ENCODE assay signal across 1 cellular context in the genomic region with DNA sequence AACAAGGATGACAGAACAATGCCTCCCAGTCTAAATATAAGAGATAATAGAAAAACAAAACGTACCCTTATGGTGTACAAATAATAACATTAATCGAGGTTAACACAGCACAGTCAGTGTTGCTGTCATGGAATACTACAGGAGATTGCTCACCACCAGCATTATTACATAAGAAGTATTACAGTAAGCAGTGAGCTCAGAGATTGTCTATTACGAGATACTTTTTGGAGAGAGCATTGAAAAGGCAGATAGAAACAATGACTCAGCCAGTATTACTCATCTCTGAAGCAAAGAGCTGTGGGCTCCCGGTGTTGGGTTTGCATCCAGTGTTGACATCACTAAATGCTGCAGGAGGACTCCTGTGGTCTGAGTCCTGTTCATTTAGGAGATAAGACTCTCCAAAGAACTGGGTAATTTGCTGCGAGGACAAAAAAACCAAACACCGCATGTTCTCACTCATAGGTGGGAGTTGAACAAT.
TF ChIP-seq lines count a peak whose summit lies in the region.

No MANE protein-coding gene starts in this region.

TF ChIP-seq in HEK293, 187 proteins besides CTCF, POLR2A, EP300 and RAD21 (continued from another document):
- TF ChIP-seq, protein P1, sequence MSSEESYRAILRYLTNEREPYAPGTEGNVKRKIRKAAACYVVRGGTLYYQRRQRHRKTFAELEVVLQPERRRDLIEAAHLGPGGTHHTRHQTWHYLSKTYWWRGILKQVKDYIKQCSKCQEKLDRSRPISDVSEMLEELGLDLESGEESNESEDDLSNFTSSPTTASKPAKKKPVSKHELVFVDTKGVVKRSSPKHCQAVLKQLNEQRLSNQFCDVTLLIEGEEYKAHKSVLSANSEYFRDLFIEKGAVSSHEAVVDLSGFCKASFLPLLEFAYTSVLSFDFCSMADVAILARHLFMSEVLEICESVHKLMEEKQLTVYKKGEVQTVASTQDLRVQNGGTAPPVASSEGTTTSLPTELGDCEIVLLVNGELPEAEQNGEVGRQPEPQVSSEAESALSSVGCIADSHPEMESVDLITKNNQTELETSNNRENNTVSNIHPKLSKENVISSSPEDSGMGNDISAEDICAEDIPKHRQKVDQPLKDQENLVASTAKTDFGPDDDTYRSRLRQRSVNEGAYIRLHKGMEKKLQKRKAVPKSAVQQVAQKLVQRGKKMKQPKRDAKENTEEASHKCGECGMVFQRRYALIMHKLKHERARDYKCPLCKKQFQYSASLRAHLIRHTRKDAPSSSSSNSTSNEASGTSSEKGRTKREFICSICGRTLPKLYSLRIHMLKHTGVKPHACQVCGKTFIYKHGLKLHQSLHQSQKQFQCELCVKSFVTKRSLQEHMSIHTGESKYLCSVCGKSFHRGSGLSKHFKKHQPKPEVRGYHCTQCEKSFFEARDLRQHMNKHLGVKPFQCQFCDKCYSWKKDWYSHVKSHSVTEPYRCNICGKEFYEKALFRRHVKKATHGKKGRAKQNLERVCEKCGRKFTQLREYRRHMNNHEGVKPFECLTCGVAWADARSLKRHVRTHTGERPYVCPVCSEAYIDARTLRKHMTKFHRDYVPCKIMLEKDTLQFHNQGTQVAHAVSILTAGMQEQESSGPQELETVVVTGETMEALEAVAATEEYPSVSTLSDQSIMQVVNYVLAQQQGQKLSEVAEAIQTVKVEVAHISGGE (tag by site-specific recombination; conservative IDR thresholded peaks at IDR 0.05; ENCODE audit: low read depth), result no peak
- no peak for TF ChIP-seq ZNF623 (tag by site-specific recombination; IDR thresholded peaks at IDR 0.05)
- no peak for TF ChIP-seq ZNF768 (tag by site-specific recombination; IDR thresholded peaks at IDR 0.05)
- TF ChIP-seq, protein P2, sequence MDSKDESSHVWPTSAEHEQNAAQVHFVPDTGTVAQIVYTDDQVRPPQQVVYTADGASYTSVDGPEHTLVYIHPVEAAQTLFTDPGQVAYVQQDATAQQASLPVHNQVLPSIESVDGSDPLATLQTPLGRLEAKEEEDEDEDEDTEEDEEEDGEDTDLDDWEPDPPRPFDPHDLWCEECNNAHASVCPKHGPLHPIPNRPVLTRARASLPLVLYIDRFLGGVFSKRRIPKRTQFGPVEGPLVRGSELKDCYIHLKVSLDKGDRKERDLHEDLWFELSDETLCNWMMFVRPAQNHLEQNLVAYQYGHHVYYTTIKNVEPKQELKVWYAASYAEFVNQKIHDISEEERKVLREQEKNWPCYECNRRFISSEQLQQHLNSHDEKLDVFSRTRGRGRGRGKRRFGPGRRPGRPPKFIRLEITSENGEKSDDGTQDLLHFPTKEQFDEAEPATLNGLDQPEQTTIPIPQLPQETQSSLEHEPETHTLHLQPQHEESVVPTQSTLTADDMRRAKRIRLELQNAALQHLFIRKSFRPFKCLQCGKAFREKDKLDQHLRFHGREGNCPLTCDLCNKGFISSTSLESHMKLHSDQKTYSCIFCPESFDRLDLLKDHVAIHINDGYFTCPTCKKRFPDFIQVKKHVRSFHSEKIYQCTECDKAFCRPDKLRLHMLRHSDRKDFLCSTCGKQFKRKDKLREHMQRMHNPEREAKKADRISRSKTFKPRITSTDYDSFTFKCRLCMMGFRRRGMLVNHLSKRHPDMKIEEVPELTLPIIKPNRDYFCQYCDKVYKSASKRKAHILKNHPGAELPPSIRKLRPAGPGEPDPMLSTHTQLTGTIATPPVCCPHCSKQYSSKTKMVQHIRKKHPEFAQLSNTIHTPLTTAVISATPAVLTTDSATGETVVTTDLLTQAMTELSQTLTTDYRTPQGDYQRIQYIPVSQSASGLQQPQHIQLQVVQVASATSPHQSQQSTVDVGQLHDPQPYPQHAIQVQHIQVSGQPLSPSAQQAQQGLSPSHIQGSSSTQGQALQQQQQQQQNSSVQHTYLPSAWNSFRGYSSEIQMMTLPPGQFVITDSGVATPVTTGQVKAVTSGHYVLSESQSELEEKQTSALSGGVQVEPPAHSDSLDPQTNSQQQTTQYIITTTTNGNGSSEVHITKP (tag by site-specific recombination; IDR thresholded peaks at IDR 0.05), result peak; percentile 40; the same call in 1 of the 2 replicates
- peak; percentile 67 for TF ChIP-seq ZIC2 (tag by site-specific recombination; IDR thresholded peaks at IDR 0.05)
- no peak for TF ChIP-seq SP2 (tag by site-specific recombination; IDR thresholded peaks at IDR 0.05)
- TF ChIP-seq IKZF3 (tag by site-specific recombination; IDR thresholded peaks at IDR 0.05), result peak; percentile 96
- TF ChIP-seq, protein P3, sequence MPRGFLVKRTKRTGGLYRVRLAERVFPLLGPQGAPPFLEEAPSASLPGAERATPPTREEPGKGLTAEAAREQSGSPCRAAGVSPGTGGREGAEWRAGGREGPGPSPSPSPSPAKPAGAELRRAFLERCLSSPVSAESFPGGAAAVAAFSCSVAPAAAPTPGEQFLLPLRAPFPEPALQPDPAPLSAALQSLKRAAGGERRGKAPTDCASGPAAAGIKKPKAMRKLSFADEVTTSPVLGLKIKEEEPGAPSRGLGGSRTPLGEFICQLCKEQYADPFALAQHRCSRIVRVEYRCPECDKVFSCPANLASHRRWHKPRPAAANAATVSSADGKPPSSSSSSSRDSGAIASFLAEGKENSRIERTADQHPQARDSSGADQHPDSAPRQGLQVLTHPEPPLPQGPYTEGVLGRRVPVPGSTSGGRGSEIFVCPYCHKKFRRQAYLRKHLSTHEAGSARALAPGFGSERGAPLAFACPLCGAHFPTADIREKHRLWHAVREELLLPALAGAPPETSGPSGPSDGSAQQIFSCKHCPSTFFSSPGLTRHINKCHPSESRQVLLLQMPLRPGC (tag by site-specific recombination; IDR thresholded peaks at IDR 0.05), result peak; percentile 91
- peak; percentile 99 for TF ChIP-seq ZEB2 (tag by site-specific recombination; IDR thresholded peaks at IDR 0.05)
- peak; percentile 79 for TF ChIP-seq ZBTB17 (tag by site-specific recombination; IDR thresholded peaks at IDR 0.05)
- no peak for TF ChIP-seq ZNF560 (tag by site-specific recombination; IDR thresholded peaks at IDR 0.05; ENCODE audit: borderline replicate concordance)
- TF ChIP-seq ZBTB21 (tag by site-specific recombination; IDR thresholded peaks at IDR 0.05), result peak; percentile 99
- TF ChIP-seq ZNF341 (tag by site-specific recombination; IDR thresholded peaks at IDR 0.05; ENCODE audit: low read depth), result no peak
- TF ChIP-seq ZNF629 (tag by site-specific recombination; IDR thresholded peaks at IDR 0.05), result peak; percentile 100
- peak; percentile 74 for TF ChIP-seq MZF1 (tag by site-specific recombination; IDR thresholded peaks at IDR 0.05; ENCODE audit: borderline replicate concordance)
- TF ChIP-seq, protein P4, sequence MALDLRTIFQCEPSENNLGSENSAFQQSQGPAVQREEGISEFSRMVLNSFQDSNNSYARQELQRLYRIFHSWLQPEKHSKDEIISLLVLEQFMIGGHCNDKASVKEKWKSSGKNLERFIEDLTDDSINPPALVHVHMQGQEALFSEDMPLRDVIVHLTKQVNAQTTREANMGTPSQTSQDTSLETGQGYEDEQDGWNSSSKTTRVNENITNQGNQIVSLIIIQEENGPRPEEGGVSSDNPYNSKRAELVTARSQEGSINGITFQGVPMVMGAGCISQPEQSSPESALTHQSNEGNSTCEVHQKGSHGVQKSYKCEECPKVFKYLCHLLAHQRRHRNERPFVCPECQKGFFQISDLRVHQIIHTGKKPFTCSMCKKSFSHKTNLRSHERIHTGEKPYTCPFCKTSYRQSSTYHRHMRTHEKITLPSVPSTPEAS (tag by site-specific recombination; IDR thresholded peaks at IDR 0.05), result 0 out of 2 replicates have a peak, but pooled peaks have one; percentile 18
- TF ChIP-seq BCL11A (tag by site-specific recombination; IDR thresholded peaks at IDR 0.05; ENCODE audit: low read depth), result no peak
- TF ChIP-seq, protein P5, sequence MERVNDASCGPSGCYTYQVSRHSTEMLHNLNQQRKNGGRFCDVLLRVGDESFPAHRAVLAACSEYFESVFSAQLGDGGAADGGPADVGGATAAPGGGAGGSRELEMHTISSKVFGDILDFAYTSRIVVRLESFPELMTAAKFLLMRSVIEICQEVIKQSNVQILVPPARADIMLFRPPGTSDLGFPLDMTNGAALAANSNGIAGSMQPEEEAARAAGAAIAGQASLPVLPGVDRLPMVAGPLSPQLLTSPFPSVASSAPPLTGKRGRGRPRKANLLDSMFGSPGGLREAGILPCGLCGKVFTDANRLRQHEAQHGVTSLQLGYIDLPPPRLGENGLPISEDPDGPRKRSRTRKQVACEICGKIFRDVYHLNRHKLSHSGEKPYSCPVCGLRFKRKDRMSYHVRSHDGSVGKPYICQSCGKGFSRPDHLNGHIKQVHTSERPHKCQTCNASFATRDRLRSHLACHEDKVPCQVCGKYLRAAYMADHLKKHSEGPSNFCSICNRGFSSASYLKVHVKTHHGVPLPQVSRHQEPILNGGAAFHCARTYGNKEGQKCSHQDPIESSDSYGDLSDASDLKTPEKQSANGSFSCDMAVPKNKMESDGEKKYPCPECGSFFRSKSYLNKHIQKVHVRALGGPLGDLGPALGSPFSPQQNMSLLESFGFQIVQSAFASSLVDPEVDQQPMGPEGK (tag by site-specific recombination; IDR thresholded peaks at IDR 0.05), result peak; percentile 46; the same call in 1 of the 2 replicates
- TF ChIP-seq ZNF660 (tag by site-specific recombination; IDR thresholded peaks at IDR 0.05), result peak; percentile 97
- no peak for TF ChIP-seq ZNF621 (tag by site-specific recombination; IDR thresholded peaks at IDR 0.05)
- TF ChIP-seq ZNF473 (tag by site-specific recombination; IDR thresholded peaks at IDR 0.05), result no peak
- TF ChIP-seq OVOL3 (tag by site-specific recombination; IDR thresholded peaks at IDR 0.05), result no peak
TF ChIP-seq in HEK293: peak in this region for 64.
